ENCODE assay signal across 2 cellular contexts in genomic region chr2:67574230-67574629, GRCh38.
TF ChIP-seq lines count a peak whose summit lies in the region.

No MANE protein-coding gene starts in this region.

TF ChIP-seq in A549, 52 proteins besides CTCF, POLR2A, EP300 and RAD21:
- TF ChIP-seq TFCP2L1 (CRISPR knock-in tag; IDR thresholded peaks at IDR 0.05) (no peak), FOSL2 (IDR thresholded peaks at IDR 0.05) (0 out of 2 replicates have a peak, but pooled peaks have one; percentile 14), FOSL2 (CRISPR knock-in tag; IDR thresholded peaks at IDR 0.05) (peak; percentile 27; the same call in 1 of the 2 replicates), HES2 (IDR thresholded peaks at IDR 0.05) (no peak)

TF ChIP-seq in IMR-90, 13 proteins besides CTCF, POLR2A, EP300 and RAD21:
- TF ChIP-seq MAZ (IDR thresholded peaks at IDR 0.05; ENCODE audit: borderline replicate concordance, low read depth, low read length), result 0 out of 2 replicates have a peak, but pooled peaks have one; percentile 16
- peak; percentile 60; the same call in 1 of the 2 replicates for TF ChIP-seq FOS (IDR thresholded peaks at IDR 0.05; ENCODE audit: low read depth, low read length)
- no peak for TF ChIP-seq USF2 (IDR thresholded peaks at IDR 0.05; ENCODE audit: low read depth, low read length)
- TF ChIP-seq CHD1 (IDR thresholded peaks at IDR 0.05; ENCODE audit: low read depth, low read length), result no peak
TF ChIP-seq in IMR-90: peak in this region for 2.
